In genomic region chr19:10517361-10517759, GRCh38 we compare ENCODE assay signal across 9 cellular contexts. TPM values are rescaled to one million over a fixed set of nuclear protein-coding genes. Genes with fewer than 3 reads are reported as not detected.
DNase-seq lines count a peak whose midpoint lies in the region; ATAC-seq lines count a peak whose summit lies in the region.
"Had no signal": no experiment of that assay in that cellular context is flagged by ENCODE, and none has a peak within 500 bp of the region (broad histone marks: within the 10 kb centered on the region; RNA-seq: fewer than 3 reads in every experiment).

A gene with protein sequence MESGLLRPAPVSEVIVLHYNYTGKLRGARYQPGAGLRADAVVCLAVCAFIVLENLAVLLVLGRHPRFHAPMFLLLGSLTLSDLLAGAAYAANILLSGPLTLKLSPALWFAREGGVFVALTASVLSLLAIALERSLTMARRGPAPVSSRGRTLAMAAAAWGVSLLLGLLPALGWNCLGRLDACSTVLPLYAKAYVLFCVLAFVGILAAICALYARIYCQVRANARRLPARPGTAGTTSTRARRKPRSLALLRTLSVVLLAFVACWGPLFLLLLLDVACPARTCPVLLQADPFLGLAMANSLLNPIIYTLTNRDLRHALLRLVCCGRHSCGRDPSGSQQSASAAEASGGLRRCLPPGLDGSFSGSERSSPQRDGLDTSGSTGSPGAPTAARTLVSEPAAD (minus strand): TSS chr19:10517447. CDS start chr19:10515011, 2,436 bp downstream.

- H3K4me1 ChIP-seq in BLaER1: peaks cover 73% of the 10 kb centered on the region

- no peaks in the 10 kb centered on the region for H3K27me3 ChIP-seq in BLaER1

- peak within 1 kb of the TSS; percentile 100 for H3K4me2 ChIP-seq in BLaER1
- H3K4me2 ChIP-seq: KMS-11 had no signal

- peaks cover 13% of the 10 kb centered on the region for H3K36me3 ChIP-seq in BLaER1

- H3K27ac Mint-ChIP-seq in activated naive CD4-positive, alpha-beta T cell treated with anti-CD3 and anti-CD28 coated beads, Interleukin-2, amount 50 U/mL, for 72 hours: no peak within 1 kb of the TSS

- no peaks in the 10 kb centered on the region for H4K20me1 ChIP-seq in BLaER1

- peaks cover 0 to 12% of the 10 kb centered on the region in 2 donors for H3K36me3 Mint-ChIP-seq in activated naive CD4-positive, alpha-beta T cell treated with anti-CD3 and anti-CD28 coated beads, Interleukin-2, amount 50 U/mL, for 72 hours

- peak within 1 kb of the TSS; percentile 81 for H3K9ac ChIP-seq in BLaER1
- H3K9ac ChIP-seq: KMS-11 had no signal

- peak; percentile 35 for DNase-seq in HK-2 (ENCODE audit: unreplicated experiment)
- no peak for DNase-seq in activated naive CD4-positive, alpha-beta T cell treated with anti-CD3 and anti-CD28 coated beads, Interleukin-2, amount 50 U/mL, for 72 hours (ENCODE audit: low spot score in 2 of 2)
- peak in 47 of 51 donors; percentile 11 to 94 (median 75) for DNase-seq in hypothalamus (lab: John Stamatoyannopoulos, UW)
- no peak for DNase-seq in central memory CD4-positive, alpha-beta T cell

- H3K27ac ChIP-seq in BLaER1 (peak within 1 kb of the TSS; percentile 68), skin epidermis (peak within 1 kb of the TSS; percentile 40 to 91 (median 76))
- H3K27ac ChIP-seq: KMS-11 had no signal

- H3K4me3 ChIP-seq in BLaER1 (peak within 1 kb of the TSS; percentile 73), skin epidermis (peak within 1 kb of the TSS; percentile 42 to 64 (median 53))

- peak; percentile 27 to 41 for ATAC-seq in activated naive CD4-positive, alpha-beta T cell treated with anti-CD3 and anti-CD28 coated beads, Interleukin-2, amount 50 U/mL, for 72 hours
- ATAC-seq in GM18511 (IDR thresholded peaks at IDR 0.05; ENCODE audit: unreplicated experiment) (no peak), HG02642 (IDR thresholded peaks at IDR 0.05; ENCODE audit: poor library complexity, unreplicated experiment) (no peak)

- no peaks in the 10 kb centered on the region for H3K9me3 ChIP-seq in BLaER1

- H3K9me3 Mint-ChIP-seq in activated naive CD4-positive, alpha-beta T cell treated with anti-CD3 and anti-CD28 coated beads, Interleukin-2, amount 50 U/mL, for 72 hours: no peaks in the 10 kb centered on the region

RNA-seq across cellular contexts. Expression of the gene that starts here (rescaled TPM):
- under 1 TPM; 0.23 to 0.27 TPM for total RNA-seq in activated naive CD4-positive, alpha-beta T cell treated with anti-CD3 and anti-CD28 coated beads, Interleukin-2, amount 50 U/mL, for 72 hours

Comparison
In these comparisons a context has a peak if more than half of its experiments do, and no peak if none do; other contexts are left out.
1. Peak in ATAC-seq in activated naive CD4-positive, alpha-beta T cell treated with anti-CD3 and anti-CD28 coated beads, Interleukin-2, amount 50 U/mL, for 72 hours; RNA of the gene not detected or under 1 TPM.
2. DNase-seq: peak in HK-2 (single experiment) and hypothalamus (47 of 51); none in activated naive CD4-positive, alpha-beta T cell treated with anti-CD3 and anti-CD28 coated beads, Interleukin-2, amount 50 U/mL, for 72 hours (0 of 2) and central memory CD4-positive, alpha-beta T cell (single experiment).